Comparison of ENCODE assay signal across 1 cellular context in the genomic region with DNA sequence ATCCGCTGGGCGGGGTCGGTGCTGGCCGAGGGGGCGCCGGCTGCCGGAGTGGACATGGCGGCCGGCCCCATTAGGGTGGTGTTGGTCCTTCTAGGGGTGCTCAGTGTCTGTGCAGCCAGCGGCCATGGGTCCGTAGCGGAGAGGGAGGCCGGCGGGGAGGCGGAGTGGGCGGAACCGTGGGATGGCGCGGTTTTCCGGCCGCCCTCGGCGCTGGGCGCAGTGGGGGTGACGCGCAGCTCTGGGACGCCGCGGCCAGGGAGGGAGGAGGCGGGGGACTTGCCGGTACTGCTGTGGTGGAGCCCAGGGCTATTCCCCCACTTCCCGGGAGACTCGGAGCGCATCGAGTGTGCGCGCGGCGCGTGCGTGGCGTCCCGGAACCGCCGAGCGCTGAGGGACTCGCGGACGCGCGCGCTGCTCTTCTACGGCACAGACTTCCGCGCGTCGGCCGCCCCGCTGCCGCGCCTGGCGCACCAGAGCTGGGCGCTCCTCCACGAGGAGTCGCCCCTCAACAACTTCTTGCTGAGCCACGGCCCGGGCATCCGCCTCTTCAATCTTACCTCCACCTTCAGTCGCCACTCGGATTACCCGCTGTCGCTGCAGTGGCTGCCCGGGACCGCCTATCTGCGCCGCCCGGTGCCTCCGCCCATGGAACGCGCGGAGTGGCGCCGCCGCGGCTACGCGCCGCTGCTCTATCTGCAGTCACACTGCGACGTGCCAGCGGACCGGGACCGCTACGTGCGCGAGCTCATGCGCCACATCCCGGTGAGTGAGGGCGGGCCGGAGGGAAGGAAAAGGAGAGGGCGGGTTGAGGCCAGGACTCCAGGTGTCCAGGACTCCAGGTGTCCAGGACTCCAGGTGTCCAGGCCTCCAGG.
TF ChIP-seq lines count a peak whose summit lies in the region.

No MANE protein-coding gene starts in this region.

TF ChIP-seq in GM12878, 131 proteins besides CTCF, POLR2A, EP300 and RAD21 (continued from another document and continues in another):
- TF ChIP-seq, protein P1, sequence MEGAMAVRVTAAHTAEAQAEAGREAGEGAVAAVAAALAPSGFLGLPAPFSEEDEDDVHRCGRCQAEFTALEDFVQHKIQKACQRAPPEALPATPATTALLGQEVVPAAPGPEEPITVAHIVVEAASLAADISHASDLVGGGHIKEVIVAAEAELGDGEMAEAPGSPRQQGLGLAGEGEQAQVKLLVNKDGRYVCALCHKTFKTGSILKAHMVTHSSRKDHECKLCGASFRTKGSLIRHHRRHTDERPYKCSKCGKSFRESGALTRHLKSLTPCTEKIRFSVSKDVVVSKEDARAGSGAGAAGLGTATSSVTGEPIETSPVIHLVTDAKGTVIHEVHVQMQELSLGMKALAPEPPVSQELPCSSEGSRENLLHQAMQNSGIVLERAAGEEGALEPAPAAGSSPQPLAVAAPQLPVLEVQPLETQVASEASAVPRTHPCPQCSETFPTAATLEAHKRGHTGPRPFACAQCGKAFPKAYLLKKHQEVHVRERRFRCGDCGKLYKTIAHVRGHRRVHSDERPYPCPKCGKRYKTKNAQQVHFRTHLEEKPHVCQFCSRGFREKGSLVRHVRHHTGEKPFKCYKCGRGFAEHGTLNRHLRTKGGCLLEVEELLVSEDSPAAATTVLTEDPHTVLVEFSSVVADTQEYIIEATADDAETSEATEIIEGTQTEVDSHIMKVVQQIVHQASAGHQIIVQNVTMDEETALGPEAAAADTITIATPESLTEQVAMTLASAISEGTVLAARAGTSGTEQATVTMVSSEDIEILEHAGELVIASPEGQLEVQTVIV (IDR thresholded peaks at IDR 0.05; ENCODE audit: borderline replicate concordance, partially characterized antibody): peak; percentile 44
- TF ChIP-seq RAD51 (IDR thresholded peaks at IDR 0.05) (no peak), SPI1 (IDR thresholded peaks at IDR 0.05; ENCODE audit: borderline replicate concordance, insufficient read depth, low read depth, low read length) (no peak), STAT1 (conservative IDR thresholded peaks at IDR 0.05) (no peak), CHD4 (IDR thresholded peaks at IDR 0.05) (no peak), TCF3 (IDR thresholded peaks at IDR 0.05; ENCODE audit: borderline replicate concordance, insufficient read depth, low read depth, low read length) (peak; percentile 69; the same call in 1 of the 2 replicates), BMI1 (IDR thresholded peaks at IDR 0.05; ENCODE audit: borderline replicate concordance) (peak; percentile 30; the same call in 1 of the 2 replicates), NRF1 (conservative IDR thresholded peaks at IDR 0.05; ENCODE audit: low read depth, low read length) (peak; percentile 25; the same call in 1 of the 2 replicates), RELA (IDR thresholded peaks at IDR 0.05; ENCODE audit: borderline replicate concordance, partially characterized antibody) (peak; percentile 54), CBX5 (IDR thresholded peaks at IDR 0.05; ENCODE audit: low read depth) (0 out of 2 replicates have a peak, but pooled peaks have one; percentile 63), TBL1XR1 (IDR thresholded peaks at IDR 0.05; ENCODE audit: low read depth, low read length) (no peak), NR2C1 (IDR thresholded peaks at IDR 0.05) (0 out of 2 replicates have a peak, but pooled peaks have one; percentile 6), NR2F1 (conservative IDR thresholded peaks at IDR 0.05) (peak; percentile 71), MYC (IDR thresholded peaks at IDR 0.05; ENCODE audit: insufficient read depth, insufficient read length, insufficient replicate concordance, low read length, severe bottlenecking) (peak; percentile 39), GATAD2B (conservative IDR thresholded peaks at IDR 0.05; ENCODE audit: low read depth) (peak; percentile 98), ASH2L (IDR thresholded peaks at IDR 0.05; ENCODE audit: borderline replicate concordance, low read depth) (no peak)
- TF ChIP-seq, protein P2, sequence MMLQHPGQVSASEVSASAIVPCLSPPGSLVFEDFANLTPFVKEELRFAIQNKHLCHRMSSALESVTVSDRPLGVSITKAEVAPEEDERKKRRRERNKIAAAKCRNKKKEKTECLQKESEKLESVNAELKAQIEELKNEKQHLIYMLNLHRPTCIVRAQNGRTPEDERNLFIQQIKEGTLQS (IDR thresholded peaks at IDR 0.05; ENCODE audit: borderline replicate concordance, extremely low read depth, low read depth, low read length): no peak
- TF ChIP-seq, protein P3, sequence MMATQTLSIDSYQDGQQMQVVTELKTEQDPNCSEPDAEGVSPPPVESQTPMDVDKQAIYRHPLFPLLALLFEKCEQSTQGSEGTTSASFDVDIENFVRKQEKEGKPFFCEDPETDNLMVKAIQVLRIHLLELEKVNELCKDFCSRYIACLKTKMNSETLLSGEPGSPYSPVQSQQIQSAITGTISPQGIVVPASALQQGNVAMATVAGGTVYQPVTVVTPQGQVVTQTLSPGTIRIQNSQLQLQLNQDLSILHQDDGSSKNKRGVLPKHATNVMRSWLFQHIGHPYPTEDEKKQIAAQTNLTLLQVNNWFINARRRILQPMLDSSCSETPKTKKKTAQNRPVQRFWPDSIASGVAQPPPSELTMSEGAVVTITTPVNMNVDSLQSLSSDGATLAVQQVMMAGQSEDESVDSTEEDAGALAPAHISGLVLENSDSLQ (IDR thresholded peaks at IDR 0.05): peak; percentile 47; the same call in 1 of the 2 replicates
- TF ChIP-seq, protein P4, sequence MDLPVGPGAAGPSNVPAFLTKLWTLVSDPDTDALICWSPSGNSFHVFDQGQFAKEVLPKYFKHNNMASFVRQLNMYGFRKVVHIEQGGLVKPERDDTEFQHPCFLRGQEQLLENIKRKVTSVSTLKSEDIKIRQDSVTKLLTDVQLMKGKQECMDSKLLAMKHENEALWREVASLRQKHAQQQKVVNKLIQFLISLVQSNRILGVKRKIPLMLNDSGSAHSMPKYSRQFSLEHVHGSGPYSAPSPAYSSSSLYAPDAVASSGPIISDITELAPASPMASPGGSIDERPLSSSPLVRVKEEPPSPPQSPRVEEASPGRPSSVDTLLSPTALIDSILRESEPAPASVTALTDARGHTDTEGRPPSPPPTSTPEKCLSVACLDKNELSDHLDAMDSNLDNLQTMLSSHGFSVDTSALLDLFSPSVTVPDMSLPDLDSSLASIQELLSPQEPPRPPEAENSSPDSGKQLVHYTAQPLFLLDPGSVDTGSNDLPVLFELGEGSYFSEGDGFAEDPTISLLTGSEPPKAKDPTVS (IDR thresholded peaks at IDR 0.05; ENCODE audit: low read depth, low read length): no peak
- TF ChIP-seq, protein P5, sequence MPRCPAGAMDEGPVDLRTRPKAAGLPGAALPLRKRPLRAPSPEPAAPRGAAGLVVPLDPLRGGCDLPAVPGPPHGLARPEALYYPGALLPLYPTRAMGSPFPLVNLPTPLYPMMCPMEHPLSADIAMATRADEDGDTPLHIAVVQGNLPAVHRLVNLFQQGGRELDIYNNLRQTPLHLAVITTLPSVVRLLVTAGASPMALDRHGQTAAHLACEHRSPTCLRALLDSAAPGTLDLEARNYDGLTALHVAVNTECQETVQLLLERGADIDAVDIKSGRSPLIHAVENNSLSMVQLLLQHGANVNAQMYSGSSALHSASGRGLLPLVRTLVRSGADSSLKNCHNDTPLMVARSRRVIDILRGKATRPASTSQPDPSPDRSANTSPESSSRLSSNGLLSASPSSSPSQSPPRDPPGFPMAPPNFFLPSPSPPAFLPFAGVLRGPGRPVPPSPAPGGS (IDR thresholded peaks at IDR 0.05; ENCODE audit: borderline replicate concordance, insufficient read depth, low read depth, low read length, poor library complexity, severe bottlenecking): peak; percentile 89
- TF ChIP-seq, protein P6, sequence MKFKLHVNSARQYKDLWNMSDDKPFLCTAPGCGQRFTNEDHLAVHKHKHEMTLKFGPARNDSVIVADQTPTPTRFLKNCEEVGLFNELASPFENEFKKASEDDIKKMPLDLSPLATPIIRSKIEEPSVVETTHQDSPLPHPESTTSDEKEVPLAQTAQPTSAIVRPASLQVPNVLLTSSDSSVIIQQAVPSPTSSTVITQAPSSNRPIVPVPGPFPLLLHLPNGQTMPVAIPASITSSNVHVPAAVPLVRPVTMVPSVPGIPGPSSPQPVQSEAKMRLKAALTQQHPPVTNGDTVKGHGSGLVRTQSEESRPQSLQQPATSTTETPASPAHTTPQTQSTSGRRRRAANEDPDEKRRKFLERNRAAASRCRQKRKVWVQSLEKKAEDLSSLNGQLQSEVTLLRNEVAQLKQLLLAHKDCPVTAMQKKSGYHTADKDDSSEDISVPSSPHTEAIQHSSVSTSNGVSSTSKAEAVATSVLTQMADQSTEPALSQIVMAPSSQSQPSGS (IDR thresholded peaks at IDR 0.05; ENCODE audit: low read length): peak; percentile 19; the same call in 1 of the 2 replicates
- TF ChIP-seq, protein P7, sequence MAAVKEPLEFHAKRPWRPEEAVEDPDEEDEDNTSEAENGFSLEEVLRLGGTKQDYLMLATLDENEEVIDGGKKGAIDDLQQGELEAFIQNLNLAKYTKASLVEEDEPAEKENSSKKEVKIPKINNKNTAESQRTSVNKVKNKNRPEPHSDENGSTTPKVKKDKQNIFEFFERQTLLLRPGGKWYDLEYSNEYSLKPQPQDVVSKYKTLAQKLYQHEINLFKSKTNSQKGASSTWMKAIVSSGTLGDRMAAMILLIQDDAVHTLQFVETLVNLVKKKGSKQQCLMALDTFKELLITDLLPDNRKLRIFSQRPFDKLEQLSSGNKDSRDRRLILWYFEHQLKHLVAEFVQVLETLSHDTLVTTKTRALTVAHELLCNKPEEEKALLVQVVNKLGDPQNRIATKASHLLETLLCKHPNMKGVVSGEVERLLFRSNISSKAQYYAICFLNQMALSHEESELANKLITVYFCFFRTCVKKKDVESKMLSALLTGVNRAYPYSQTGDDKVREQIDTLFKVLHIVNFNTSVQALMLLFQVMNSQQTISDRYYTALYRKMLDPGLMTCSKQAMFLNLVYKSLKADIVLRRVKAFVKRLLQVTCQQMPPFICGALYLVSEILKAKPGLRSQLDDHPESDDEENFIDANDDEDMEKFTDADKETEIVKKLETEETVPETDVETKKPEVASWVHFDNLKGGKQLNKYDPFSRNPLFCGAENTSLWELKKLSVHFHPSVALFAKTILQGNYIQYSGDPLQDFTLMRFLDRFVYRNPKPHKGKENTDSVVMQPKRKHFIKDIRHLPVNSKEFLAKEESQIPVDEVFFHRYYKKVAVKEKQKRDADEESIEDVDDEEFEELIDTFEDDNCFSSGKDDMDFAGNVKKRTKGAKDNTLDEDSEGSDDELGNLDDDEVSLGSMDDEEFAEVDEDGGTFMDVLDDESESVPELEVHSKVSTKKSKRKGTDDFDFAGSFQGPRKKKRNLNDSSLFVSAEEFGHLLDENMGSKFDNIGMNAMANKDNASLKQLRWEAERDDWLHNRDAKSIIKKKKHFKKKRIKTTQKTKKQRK (IDR thresholded peaks at IDR 0.05; ENCODE audit: low read depth, low read length): no peak
- TF ChIP-seq, protein P8, sequence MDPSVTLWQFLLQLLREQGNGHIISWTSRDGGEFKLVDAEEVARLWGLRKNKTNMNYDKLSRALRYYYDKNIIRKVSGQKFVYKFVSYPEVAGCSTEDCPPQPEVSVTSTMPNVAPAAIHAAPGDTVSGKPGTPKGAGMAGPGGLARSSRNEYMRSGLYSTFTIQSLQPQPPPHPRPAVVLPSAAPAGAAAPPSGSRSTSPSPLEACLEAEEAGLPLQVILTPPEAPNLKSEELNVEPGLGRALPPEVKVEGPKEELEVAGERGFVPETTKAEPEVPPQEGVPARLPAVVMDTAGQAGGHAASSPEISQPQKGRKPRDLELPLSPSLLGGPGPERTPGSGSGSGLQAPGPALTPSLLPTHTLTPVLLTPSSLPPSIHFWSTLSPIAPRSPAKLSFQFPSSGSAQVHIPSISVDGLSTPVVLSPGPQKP (IDR thresholded peaks at IDR 0.05; ENCODE audit: low read depth, low read length): peak; percentile 33; the same call in 1 of the 2 replicates
- TF ChIP-seq, protein P9, sequence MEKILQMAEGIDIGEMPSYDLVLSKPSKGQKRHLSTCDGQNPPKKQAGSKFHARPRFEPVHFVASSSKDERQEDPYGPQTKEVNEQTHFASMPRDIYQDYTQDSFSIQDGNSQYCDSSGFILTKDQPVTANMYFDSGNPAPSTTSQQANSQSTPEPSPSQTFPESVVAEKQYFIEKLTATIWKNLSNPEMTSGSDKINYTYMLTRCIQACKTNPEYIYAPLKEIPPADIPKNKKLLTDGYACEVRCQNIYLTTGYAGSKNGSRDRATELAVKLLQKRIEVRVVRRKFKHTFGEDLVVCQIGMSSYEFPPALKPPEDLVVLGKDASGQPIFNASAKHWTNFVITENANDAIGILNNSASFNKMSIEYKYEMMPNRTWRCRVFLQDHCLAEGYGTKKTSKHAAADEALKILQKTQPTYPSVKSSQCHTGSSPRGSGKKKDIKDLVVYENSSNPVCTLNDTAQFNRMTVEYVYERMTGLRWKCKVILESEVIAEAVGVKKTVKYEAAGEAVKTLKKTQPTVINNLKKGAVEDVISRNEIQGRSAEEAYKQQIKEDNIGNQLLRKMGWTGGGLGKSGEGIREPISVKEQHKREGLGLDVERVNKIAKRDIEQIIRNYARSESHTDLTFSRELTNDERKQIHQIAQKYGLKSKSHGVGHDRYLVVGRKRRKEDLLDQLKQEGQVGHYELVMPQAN (conservative IDR thresholded peaks at IDR 0.05): peak; percentile 76
- TF ChIP-seq, protein P10, sequence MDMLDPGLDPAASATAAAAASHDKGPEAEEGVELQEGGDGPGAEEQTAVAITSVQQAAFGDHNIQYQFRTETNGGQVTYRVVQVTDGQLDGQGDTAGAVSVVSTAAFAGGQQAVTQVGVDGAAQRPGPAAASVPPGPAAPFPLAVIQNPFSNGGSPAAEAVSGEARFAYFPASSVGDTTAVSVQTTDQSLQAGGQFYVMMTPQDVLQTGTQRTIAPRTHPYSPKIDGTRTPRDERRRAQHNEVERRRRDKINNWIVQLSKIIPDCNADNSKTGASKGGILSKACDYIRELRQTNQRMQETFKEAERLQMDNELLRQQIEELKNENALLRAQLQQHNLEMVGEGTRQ (IDR thresholded peaks at IDR 0.05; ENCODE audit: borderline replicate concordance, low read depth, low read length): peak; percentile 2; the same call in 1 of the 2 replicates
- TF ChIP-seq, protein P11, sequence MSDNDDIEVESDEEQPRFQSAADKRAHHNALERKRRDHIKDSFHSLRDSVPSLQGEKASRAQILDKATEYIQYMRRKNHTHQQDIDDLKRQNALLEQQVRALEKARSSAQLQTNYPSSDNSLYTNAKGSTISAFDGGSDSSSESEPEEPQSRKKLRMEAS (IDR thresholded peaks at IDR 0.05; ENCODE audit: low read depth, low read length): peak; percentile 59
- TF ChIP-seq, protein P12, sequence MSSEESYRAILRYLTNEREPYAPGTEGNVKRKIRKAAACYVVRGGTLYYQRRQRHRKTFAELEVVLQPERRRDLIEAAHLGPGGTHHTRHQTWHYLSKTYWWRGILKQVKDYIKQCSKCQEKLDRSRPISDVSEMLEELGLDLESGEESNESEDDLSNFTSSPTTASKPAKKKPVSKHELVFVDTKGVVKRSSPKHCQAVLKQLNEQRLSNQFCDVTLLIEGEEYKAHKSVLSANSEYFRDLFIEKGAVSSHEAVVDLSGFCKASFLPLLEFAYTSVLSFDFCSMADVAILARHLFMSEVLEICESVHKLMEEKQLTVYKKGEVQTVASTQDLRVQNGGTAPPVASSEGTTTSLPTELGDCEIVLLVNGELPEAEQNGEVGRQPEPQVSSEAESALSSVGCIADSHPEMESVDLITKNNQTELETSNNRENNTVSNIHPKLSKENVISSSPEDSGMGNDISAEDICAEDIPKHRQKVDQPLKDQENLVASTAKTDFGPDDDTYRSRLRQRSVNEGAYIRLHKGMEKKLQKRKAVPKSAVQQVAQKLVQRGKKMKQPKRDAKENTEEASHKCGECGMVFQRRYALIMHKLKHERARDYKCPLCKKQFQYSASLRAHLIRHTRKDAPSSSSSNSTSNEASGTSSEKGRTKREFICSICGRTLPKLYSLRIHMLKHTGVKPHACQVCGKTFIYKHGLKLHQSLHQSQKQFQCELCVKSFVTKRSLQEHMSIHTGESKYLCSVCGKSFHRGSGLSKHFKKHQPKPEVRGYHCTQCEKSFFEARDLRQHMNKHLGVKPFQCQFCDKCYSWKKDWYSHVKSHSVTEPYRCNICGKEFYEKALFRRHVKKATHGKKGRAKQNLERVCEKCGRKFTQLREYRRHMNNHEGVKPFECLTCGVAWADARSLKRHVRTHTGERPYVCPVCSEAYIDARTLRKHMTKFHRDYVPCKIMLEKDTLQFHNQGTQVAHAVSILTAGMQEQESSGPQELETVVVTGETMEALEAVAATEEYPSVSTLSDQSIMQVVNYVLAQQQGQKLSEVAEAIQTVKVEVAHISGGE (CRISPR knock-in tag; IDR thresholded peaks at IDR 0.05): 0 out of 2 replicates have a peak, but pooled peaks have one; percentile 19
